17 cellular contexts compared by ENCODE assay signal in genomic region chr14:95464524-95464923, GRCh38. TPM values are rescaled to one million over a fixed set of nuclear protein-coding genes. Genes with fewer than 3 reads are reported as not detected.
DNase-seq lines count a peak whose midpoint lies in the region; ATAC-seq lines count a peak whose summit lies in the region.
"Had no signal": no experiment of that assay in that cellular context is flagged by ENCODE, and none has a peak within 500 bp of the region (broad histone marks: within the 10 kb centered on the region; RNA-seq: fewer than 3 reads in every experiment).

No MANE protein-coding gene starts in this region.

- H3K4me1 Mint-ChIP-seq in activated CD4-positive, alpha-beta T cell treated with anti-CD3 and anti-CD28 coated beads for 36 hours: peaks cover 69% of the 10 kb centered on the region
- H3K4me1 Mint-ChIP-seq in activated CD4-positive, alpha-beta memory T cell treated with anti-CD3 and anti-CD28 coated beads for 36 hours (ENCODE audit: low read depth): peaks cover 64% of the 10 kb centered on the region
- peaks cover 37 to 82% (median 67%) of the 10 kb centered on the region in 7 donors for H3K4me1 Mint-ChIP-seq in naive thymus-derived CD4-positive, alpha-beta T cell

- POLR2A ChIA-PET in activated CD4-positive, alpha-beta T cell treated with anti-CD3 and anti-CD28 coated beads for 36 hours (lab: Charles Lee): interaction anchor here (0.7 to 1.2 kb wide), 2 partner anchors 10 to 59 kb away, joined by 4 to 6 read pairs; no protein-coding TSS in a partner anchor
- POLR2A ChIA-PET in activated CD4-positive, alpha-beta memory T cell treated with anti-CD3 and anti-CD28 coated beads for 36 hours (lab: Charles Lee): interaction anchor here (1.1 to 1.4 kb wide), 4 partner anchors 10 to 59 kb away, joined by 3 to 5 read pairs (median 4); no protein-coding TSS in a partner anchor
- POLR2A ChIA-PET in naive thymus-derived CD4-positive, alpha-beta T cell (lab: Charles Lee): interaction anchor here (0.8 to 10.2 kb wide), 12 partner anchors 12 to 74 kb away, joined by 3 to 255 read pairs (median 6); partner anchors contain the start of genes GLRX5 and SYNE3

- H3K9me3 Mint-ChIP-seq in activated CD4-positive, alpha-beta T cell treated with anti-CD3 and anti-CD28 coated beads for 36 hours (ENCODE audit: low read depth): no peaks in the 10 kb centered on the region
- no peaks in the 10 kb centered on the region for H3K9me3 Mint-ChIP-seq in activated CD4-positive, alpha-beta memory T cell treated with anti-CD3 and anti-CD28 coated beads for 36 hours
- H3K9me3 Mint-ChIP-seq in naive thymus-derived CD4-positive, alpha-beta T cell: peaks cover 0 to 3% (median 0%) of the 10 kb centered on the region in 11 donors

- H3K4me1 ChIP-seq in naive thymus-derived CD4-positive, alpha-beta T cell (ENCODE audit: control insufficient read depth in 2 of 2, insufficient read depth in 2 of 2, low read length in 2 of 2): peaks cover 44 to 60% of the 10 kb centered on the region in 2 donors
- H3K4me1 ChIP-seq: prostate gland had no signal

- H3K36me3 Mint-ChIP-seq in activated CD4-positive, alpha-beta T cell treated with anti-CD3 and anti-CD28 coated beads for 36 hours (ENCODE audit: low read depth): peaks cover 43% of the 10 kb centered on the region
- H3K36me3 Mint-ChIP-seq in activated CD4-positive, alpha-beta memory T cell treated with anti-CD3 and anti-CD28 coated beads for 36 hours: peaks cover 11% of the 10 kb centered on the region
- H3K36me3 Mint-ChIP-seq in naive thymus-derived CD4-positive, alpha-beta T cell: peaks cover 11 to 48% (median 24%) of the 10 kb centered on the region in 5 donors
- H3K36me3 Mint-ChIP-seq: brain had no signal

- no peak for ATAC-seq in activated CD4-positive, alpha-beta T cell treated with anti-CD3 and anti-CD28 coated beads for 36 hours
- peak; percentile 33 for ATAC-seq in HG02610 (IDR thresholded peaks at IDR 0.05; ENCODE audit: unreplicated experiment)
- ATAC-seq in naive thymus-derived CD4-positive, alpha-beta T cell: no peak
- ATAC-seq in GM19351 (IDR thresholded peaks at IDR 0.05; ENCODE audit: unreplicated experiment): no peak
- ATAC-seq: A549, esophagus mucosa had no signal

- CTCF ChIA-PET in activated CD4-positive, alpha-beta T cell treated with anti-CD3 and anti-CD28 coated beads for 36 hours (lab: Charles Lee): interaction anchor here (0.6 to 2.7 kb wide), 9 partner anchors 11 to 72 kb away, joined by 3 to 18 read pairs (median 4); partner anchors contain the start of gene SYNE3
- CTCF ChIA-PET in activated CD4-positive, alpha-beta memory T cell treated with anti-CD3 and anti-CD28 coated beads for 36 hours (lab: Charles Lee): interaction anchor here (0.7 to 4.0 kb wide), 6 partner anchors 14 to 62 kb away, joined by 3 to 26 read pairs (median 4); no protein-coding TSS in a partner anchor
- CTCF ChIA-PET in naive thymus-derived CD4-positive, alpha-beta T cell (lab: Charles Lee): interaction anchor here (0.6 to 10.2 kb wide), 8 partner anchors 12 to 66 kb away, joined by 3 to 80 read pairs (median 12); partner anchors contain the start of gene SYNE3

- H3K27me3 ChIP-seq in naive thymus-derived CD4-positive, alpha-beta T cell (ENCODE audit: control insufficient read depth in 2 of 2, insufficient read depth in 2 of 2, low read length in 2 of 2): no peaks in the 10 kb centered on the region
- H3K27me3 ChIP-seq: uterus had no signal

- DNase-seq in activated CD4-positive, alpha-beta T cell treated with anti-CD3 and anti-CD28 coated beads for 36 hours: no peak
- DNase-seq in activated CD4-positive, alpha-beta T cell treated with anti-CD3 and anti-CD28 coated beads for 1 hour: no peak
- no peak for DNase-seq in activated CD4-positive, alpha-beta memory T cell treated with anti-CD3 and anti-CD28 coated beads for 36 hours
- DNase-seq in naive thymus-derived CD4-positive, alpha-beta T cell: peak in 6 of 9 donors; percentile 15 to 29 (median 24)
- DNase-seq in COLO829 (ENCODE audit: low spot score): no peak
- no peak for DNase-seq in GM19240 (ENCODE audit: insufficient read length, low spot score)
- DNase-seq: activated gamma-delta T cell, NCI-H1105, Right ventricle myocardium superior, T-helper 9 cell, uterus had no signal

- H3K27ac Mint-ChIP-seq in activated CD4-positive, alpha-beta T cell treated with anti-CD3 and anti-CD28 coated beads for 36 hours: peak overlapping the region; percentile 72
- peak overlapping the region; percentile 34 for H3K27ac Mint-ChIP-seq in activated CD4-positive, alpha-beta memory T cell treated with anti-CD3 and anti-CD28 coated beads for 36 hours
- peak overlapping the region; percentile 87 to 100 (median 99) for H3K27ac Mint-ChIP-seq in naive thymus-derived CD4-positive, alpha-beta T cell

- H3K9me3 ChIP-seq in naive thymus-derived CD4-positive, alpha-beta T cell (ENCODE audit: control insufficient read depth in 2 of 3, low read length in 3 of 3): no peaks in the 10 kb centered on the region
- H3K9me3 ChIP-seq: A549, prostate gland, uterus had no signal

- H3K4me3 ChIP-seq in naive thymus-derived CD4-positive, alpha-beta T cell (ENCODE audit: low read length): peak overlapping the region; percentile 32
- H3K4me3 ChIP-seq: A549, prostate gland, uterus had no signal

- no peaks in the 10 kb centered on the region for H3K27me3 Mint-ChIP-seq in activated CD4-positive, alpha-beta T cell treated with anti-CD3 and anti-CD28 coated beads for 36 hours
- no peaks in the 10 kb centered on the region for H3K27me3 Mint-ChIP-seq in activated CD4-positive, alpha-beta memory T cell treated with anti-CD3 and anti-CD28 coated beads for 36 hours
- no peaks in the 10 kb centered on the region for H3K27me3 Mint-ChIP-seq in naive thymus-derived CD4-positive, alpha-beta T cell

- no peak overlapping the region for H3K4me3 Mint-ChIP-seq in activated CD4-positive, alpha-beta T cell treated with anti-CD3 and anti-CD28 coated beads for 36 hours
- no peak overlapping the region for H3K4me3 Mint-ChIP-seq in activated CD4-positive, alpha-beta memory T cell treated with anti-CD3 and anti-CD28 coated beads for 36 hours
- peak overlapping the region; percentile 18 to 86 (median 70) for H3K4me3 Mint-ChIP-seq in naive thymus-derived CD4-positive, alpha-beta T cell

- intact Hi-C loops in activated CD4-positive, alpha-beta T cell treated with anti-CD3 and anti-CD28 coated beads for 36 hours (cut with DNase I, micrococcal nuclease): no loop called here
- intact Hi-C loops in activated CD4-positive, alpha-beta memory T cell treated with anti-CD3 and anti-CD28 coated beads for 36 hours (cut with micrococcal nuclease): no loop called here
- intact Hi-C loops in naive thymus-derived CD4-positive, alpha-beta T cell (cut with micrococcal nuclease): loop anchor here in 1 of 2 donors (5.0 kb wide), 1 partner anchor 68 kb away; no protein-coding TSS in a partner anchor

- H3K27ac ChIP-seq in naive thymus-derived CD4-positive, alpha-beta T cell (ENCODE audit: low read depth, low read length): peak overlapping the region; percentile 85
- H3K27ac ChIP-seq: A549, prostate gland, uterus had no signal

- H3K36me3 ChIP-seq in naive thymus-derived CD4-positive, alpha-beta T cell (ENCODE audit: control insufficient read depth in 2 of 3, insufficient read depth in 3 of 3, low read length in 3 of 3): peaks cover 0 to 36% (median 3%) of the 10 kb centered on the region in 3 experiments
- H3K36me3 ChIP-seq: prostate gland, uterus had no signal

RNA-seq across cellular contexts. Expression of gene SYNE3, which starts 51.9 kb away (rescaled TPM):
- total RNA-seq in activated CD4-positive, alpha-beta T cell treated with anti-CD3 and anti-CD28 coated beads for 36 hours: 10 to 100 TPM; 27.3 to 34.2 TPM
- total RNA-seq in activated CD4-positive, alpha-beta memory T cell treated with anti-CD3 and anti-CD28 coated beads for 36 hours: 10 to 100 TPM; 35.3 to 37.3 TPM
- total RNA-seq in naive thymus-derived CD4-positive, alpha-beta T cell: 10 to 100 TPM; 46.7 to 83.9 (median 52.5) TPM
- 1 to 10 TPM; 6.8 to 7.0 TPM for polyA plus RNA-seq in naive thymus-derived CD4-positive, alpha-beta T cell

Comparison
In these comparisons a context has a peak if more than half of its experiments do, and no peak if none do; other contexts are left out.
1. DNase-seq: peak in naive thymus-derived CD4-positive, alpha-beta T cell (6 of 9); none in activated CD4-positive, alpha-beta T cell treated with anti-CD3 and anti-CD28 coated beads for 36 hours (single experiment), activated CD4-positive, alpha-beta T cell treated with anti-CD3 and anti-CD28 coated beads for 1 hour (single experiment), activated CD4-positive, alpha-beta memory T cell treated with anti-CD3 and anti-CD28 coated beads for 36 hours (single experiment), COLO829 (single experiment) and GM19240 (single experiment).
2. H3K27ac Mint-ChIP-seq: peak in every context shown above with its lines; median percentile 99 in naive thymus-derived CD4-positive, alpha-beta T cell; 72 in activated CD4-positive, alpha-beta T cell treated with anti-CD3 and anti-CD28 coated beads for 36 hours; 34 in activated CD4-positive, alpha-beta memory T cell treated with anti-CD3 and anti-CD28 coated beads for 36 hours.
3. H3K4me3 Mint-ChIP-seq: peak in naive thymus-derived CD4-positive, alpha-beta T cell (10 of 10); none in activated CD4-positive, alpha-beta T cell treated with anti-CD3 and anti-CD28 coated beads for 36 hours (single experiment) and activated CD4-positive, alpha-beta memory T cell treated with anti-CD3 and anti-CD28 coated beads for 36 hours (single experiment).